Comparison of ENCODE assay signal across 7 cellular contexts in genomic region chr1:226407199-226407496, GRCh38. TPM values are rescaled to one million over a fixed set of nuclear protein-coding genes. Genes with fewer than 3 reads are reported as not detected.
DNase-seq lines count a peak whose midpoint lies in the region; ATAC-seq and TF ChIP-seq lines count a peak whose summit lies in the region.

No MANE protein-coding gene starts in this region.

- ATAC-seq in HCT116, result no peak
- ATAC-seq in GM21423 (IDR thresholded peaks at IDR 0.05; ENCODE audit: unreplicated experiment), result no peak

- H3K4me1 ChIP-seq in HCT116 (ENCODE audit: control insufficient read depth in 1 of 2, insufficient read depth in 2 of 2, low read length in 2 of 2) (peaks cover 8 to 38% of the 10 kb centered on the region in 2 experiments; a peak in 3 of 4 replicates), iPS DF 6.9 (ENCODE audit: control insufficient read depth, insufficient read depth, low read length) (peaks cover 13% of the 10 kb centered on the region; the same call in 1 of the 2 replicates)

- TF ChIP-seq CTCF in HCT116 (IDR thresholded peaks at IDR 0.05 in 2 of 3, conservative IDR thresholded peaks at IDR 0.05 in 1 of 3; ENCODE audit: borderline replicate concordance in 1 of 3, insufficient read depth in 1 of 3, low read depth in 2 of 3, low read length in 2 of 3), result no peak
- no peak for TF ChIP-seq CTCF in WI38 (IDR thresholded peaks at IDR 0.05; ENCODE audit: low read depth, low read length)

- no peaks in the 10 kb centered on the region for H3K27me3 Mint-ChIP-seq in stimulated activated naive CD8-positive, alpha-beta T cell treated with anti-CD3 and anti-CD28 coated beads, Interleukin-15, Interleukin-2, amounts not matched to agents 100 ng/mL and 50 ng/mL, for 24 hours

- no peaks in the 10 kb centered on the region for H3K9me3 ChIP-seq in HCT116 (ENCODE audit: control insufficient read depth in 1 of 2, insufficient read depth in 1 of 2, low read depth in 1 of 2, low read length in 2 of 2)
- no peaks in the 10 kb centered on the region for H3K9me3 ChIP-seq in iPS DF 6.9 (ENCODE audit: control insufficient read depth, insufficient read depth, low read length)

- BruUV-seq in HCT116 (replicated peaks; lab: Mats Ljungman, UMichigan), result no TSS peak

- peak overlapping the region; percentile 82 for H3K9ac ChIP-seq in HCT116 (ENCODE audit: low read length)

- no peaks in the 10 kb centered on the region for H3K27me3 ChIP-seq in HCT116 (ENCODE audit: insufficient read depth, low read length)
- H3K27me3 ChIP-seq in iPS DF 6.9 (ENCODE audit: control insufficient read depth, insufficient read depth, low read length), result no peaks in the 10 kb centered on the region

- no peak for TF ChIP-seq RAD21 in HCT116 (IDR thresholded peaks at IDR 0.05; ENCODE audit: low read depth)

- no peak for TF ChIP-seq POLR2A in HCT116 (IDR thresholded peaks at IDR 0.05; ENCODE audit: borderline replicate concordance, extremely low read depth, insufficient read depth, insufficient read length)

- no CpG with 5 or more reads among the region's 4 CpGs for WGBS in iPS DF 6.9 (ENCODE audit: insufficient coverage, insufficient read length)

- no peaks in the 10 kb centered on the region for H3K9me3 Mint-ChIP-seq in stimulated activated naive CD8-positive, alpha-beta T cell treated with anti-CD3 and anti-CD28 coated beads, Interleukin-15, Interleukin-2, amounts not matched to agents 100 ng/mL and 50 ng/mL, for 24 hours

- H3K27ac Mint-ChIP-seq in stimulated activated naive CD8-positive, alpha-beta T cell treated with anti-CD3 and anti-CD28 coated beads, Interleukin-15, Interleukin-2, amounts not matched to agents 100 ng/mL and 50 ng/mL, for 24 hours, result peak overlapping the region; percentile 96

- H3K36me3 ChIP-seq in HCT116 (ENCODE audit: control insufficient read depth in 1 of 2, insufficient read depth in 2 of 2, low read length in 2 of 2), result peaks cover 0 to 1% of the 10 kb centered on the region in 2 experiments; a peak in 1 of 4 replicates
- peaks cover under 1% of the 10 kb centered on the region; the same call in 1 of the 2 replicates for H3K36me3 ChIP-seq in iPS DF 6.9 (ENCODE audit: control insufficient read depth, insufficient read depth, low read length)

- H3K4me3 Mint-ChIP-seq in stimulated activated naive CD8-positive, alpha-beta T cell treated with anti-CD3 and anti-CD28 coated beads, Interleukin-15, Interleukin-2, amounts not matched to agents 100 ng/mL and 50 ng/mL, for 24 hours, result peak overlapping the region; percentile 97

- RAD21 ChIA-PET in HCT116 (lab: Charles Lee; ENCODE audit: low non-redundant PET in 1 of 2, low total read pairs in 2 of 2, uncharacterized antibody in 2 of 2, unreplicated experiment in 2 of 2), result no interaction called here

- peaks cover 3% of the 10 kb centered on the region; the same call in 1 of the 2 replicates for H4K20me1 ChIP-seq in HCT116 (ENCODE audit: insufficient read depth)

- intact Hi-C loops in HCT116 (cut with micrococcal nuclease), result loop anchor here (5.0 kb wide), 1 partner anchor 280 kb away; no protein-coding TSS in a partner anchor

- H3K9me2 ChIP-seq in HCT116 (ENCODE audit: insufficient read depth), result no peaks in the 10 kb centered on the region

- DNase-seq in HCT116 (ENCODE audit: low read depth, low spot score), result no peak
- no peak for DNase-seq in iPS DF 6.9 (ENCODE audit: low read depth, low spot score)
- no peak for DNase-seq in COLO668 (lab: John Stamatoyannopoulos, UW; ENCODE audit: unreplicated experiment)
- no peak for DNase-seq in NCI-H1105 treated with DMSO at 0.1 percent for 48 hours (lab: John Stamatoyannopoulos, UW)

- CTCF ChIA-PET in HCT116 (lab: Charles Lee), result interaction anchor here (1.3 to 2.0 kb wide), 2 partner anchors 18 to 342 kb away, joined by 3 to 10 read pairs; no protein-coding TSS in a partner anchor

- H3K79me2 ChIP-seq in HCT116 (ENCODE audit: insufficient read depth, low read length), result peaks cover 53% of the 10 kb centered on the region

- peak overlapping the region; percentile 90 for H3K4me2 ChIP-seq in HCT116 (ENCODE audit: low read length)

- peaks cover 48% of the 10 kb centered on the region for H3K4me1 Mint-ChIP-seq in stimulated activated naive CD8-positive, alpha-beta T cell treated with anti-CD3 and anti-CD28 coated beads, Interleukin-15, Interleukin-2, amounts not matched to agents 100 ng/mL and 50 ng/mL, for 24 hours (ENCODE audit: low read depth)

- POLR2A ChIA-PET in HCT116 (lab: Charles Lee), result no interaction called here

- peak overlapping the region; percentile 79; the same call in 1 of the 2 replicates for H3K27ac ChIP-seq in HCT116 (ENCODE audit: low read depth, low read length)
- H3K27ac ChIP-seq in iPS DF 6.9 (ENCODE audit: low read length), result no peak overlapping the region

- H3K4me3 ChIP-seq in HCT116 (replicated peaks in 1 of 2; ENCODE audit: low read depth in 1 of 2, low read length in 2 of 2) (peak overlapping the region; percentile 70 to 73), WI38 (ENCODE audit: low read depth, low read length) (peak overlapping the region; percentile 80), iPS DF 6.9 (ENCODE audit: low read length) (peak overlapping the region; percentile 96; the same call in 1 of the 2 replicates)

- H2AFZ ChIP-seq in HCT116 (ENCODE audit: low read depth, low read length, poor library complexity, severe bottlenecking), result no peak overlapping the region

- peaks cover 25% of the 10 kb centered on the region for H3K36me3 Mint-ChIP-seq in stimulated activated naive CD8-positive, alpha-beta T cell treated with anti-CD3 and anti-CD28 coated beads, Interleukin-15, Interleukin-2, amounts not matched to agents 100 ng/mL and 50 ng/mL, for 24 hours (ENCODE audit: low read depth)

TF ChIP-seq in HCT116, 20 proteins besides CTCF, POLR2A, EP300 and RAD21:
- no peak for TF ChIP-seq ZNF274 (IDR thresholded peaks at IDR 0.05; ENCODE audit: low read depth, low read length)
- TF ChIP-seq CBX3 (IDR thresholded peaks at IDR 0.05; ENCODE audit: low read depth), result no peak
- TF ChIP-seq ELF1 (IDR thresholded peaks at IDR 0.05; ENCODE audit: borderline replicate concordance, low read depth), result no peak
- TF ChIP-seq SRF (IDR thresholded peaks at IDR 0.05; ENCODE audit: low read depth), result no peak
- no peak for TF ChIP-seq CEBPB (IDR thresholded peaks at IDR 0.05; ENCODE audit: low read depth)
- no peak for TF ChIP-seq POLR2AphosphoS5 (IDR thresholded peaks at IDR 0.05; ENCODE audit: low read depth, low read length)
- TF ChIP-seq ZBTB33 (IDR thresholded peaks at IDR 0.05; ENCODE audit: extremely low read depth, insufficient replicate concordance, low read length), result no peak

RNA-seq across cellular contexts. Expression of gene PARP1, which starts 0.7 kb away (rescaled TPM):
- 213 TPM for total RNA-seq in HCT116 (2021; ENCODE audit: unreplicated experiment)
- polyA plus RNA-seq in HCT116 (2012), result 117 and 142 TPM in 2 replicates
